In genomic region chr3:189908646-189909045, GRCh38 we compare ENCODE assay signal across 14 cellular contexts.
DNase-seq lines count a peak whose midpoint lies in the region; ATAC-seq and TF ChIP-seq lines count a peak whose summit lies in the region.
"Had no signal": no experiment of that assay in that cellular context is flagged by ENCODE, and none has a peak within 500 bp of the region (broad histone marks: within the 10 kb centered on the region; RNA-seq: fewer than 3 reads in every experiment).

No MANE protein-coding gene starts in this region.

- CTCF ChIA-PET in WTC11 (lab: Charles Lee): no interaction called here

- peaks cover 39% of the 10 kb centered on the region for H3K4me1 ChIP-seq in foreskin keratinocyte
- H3K4me1 ChIP-seq: left lung had no signal

- no peaks in the 10 kb centered on the region for H3K36me3 Mint-ChIP-seq in WTC11
- no peaks in the 10 kb centered on the region for H3K36me3 Mint-ChIP-seq in stimulated activated naive B cell treated with anti-CD40 and anti-IgM and Interleukin-4, amounts not matched to agents 10 μg/mL and 1 μg/mL and 100 μg/mL, for 72 hours

- no peak overlapping the region for H3K4me3 ChIP-seq in HFF-Myc (replicated peaks; ENCODE audit: low read depth, low read length)
- H3K4me3 ChIP-seq: left lung had no signal

- DNase-seq in A172 (ENCODE audit: low spot score) (peak; percentile 77), HFF-Myc (ENCODE audit: extremely low read depth, low read depth) (peak; percentile 17), WTC11 (ENCODE audit: low spot score) (no peak), foreskin keratinocyte (peak; percentile 98 to 99), SHP77 treated with DMSO at 0.1 percent for 48 hours (lab: John Stamatoyannopoulos, UW) (no peak), NCI-H446 treated with DMSO at 0.1 percent for 48 hours (lab: John Stamatoyannopoulos, UW) (no peak), DMS153 (lab: John Stamatoyannopoulos, UW) (no peak)
- no peak for DNase-seq in stimulated activated naive B cell treated with anti-CD40 and anti-IgM and Interleukin-4, amounts not matched to agents 10 μg/mL and 1 μg/mL and 100 μg/mL, for 72 hours
- DNase-seq: activated CD8-positive, alpha-beta T cell treated with anti-CD3 and anti-CD28 coated beads for 36 hours; DMS79; left lung; OCI-M1; T-helper 9 cell had no signal

- TF ChIP-seq CTCF in HFF-Myc (IDR thresholded peaks at IDR 0.05; ENCODE audit: low read depth, low read length, missing control alignments): no peak
- TF ChIP-seq CTCF in WTC11 (IDR thresholded peaks at IDR 0.05): no peak
- no peak for TF ChIP-seq CTCF in foreskin keratinocyte (conservative IDR thresholded peaks at IDR 0.05)

- no peak overlapping the region for H3K27ac Mint-ChIP-seq in WTC11
- no peak overlapping the region for H3K27ac Mint-ChIP-seq in stimulated activated naive B cell treated with anti-CD40 and anti-IgM and Interleukin-4, amounts not matched to agents 10 μg/mL and 1 μg/mL and 100 μg/mL, for 72 hours
- H3K27ac Mint-ChIP-seq: activated CD8-positive, alpha-beta T cell treated with anti-CD3 and anti-CD28 coated beads for 36 hours had no signal

- no peaks in the 10 kb centered on the region for H3K27me3 ChIP-seq in foreskin keratinocyte
- H3K27me3 ChIP-seq: left lung, neutrophil had no signal

- POLR2A ChIA-PET in WTC11 (lab: Charles Lee): interaction anchor here (0.6 kb wide), 1 partner anchor 83 kb away, joined by 8 read pairs; no protein-coding TSS in a partner anchor

- peaks cover 17% of the 10 kb centered on the region for H3K4me1 Mint-ChIP-seq in WTC11
- H3K4me1 Mint-ChIP-seq in stimulated activated naive B cell treated with anti-CD40 and anti-IgM and Interleukin-4, amounts not matched to agents 10 μg/mL and 1 μg/mL and 100 μg/mL, for 72 hours: no peaks in the 10 kb centered on the region

- no peaks in the 10 kb centered on the region for H3K27me3 Mint-ChIP-seq in WTC11 (ENCODE audit: low read depth)
- no peaks in the 10 kb centered on the region for H3K27me3 Mint-ChIP-seq in stimulated activated naive B cell treated with anti-CD40 and anti-IgM and Interleukin-4, amounts not matched to agents 10 μg/mL and 1 μg/mL and 100 μg/mL, for 72 hours

- ATAC-seq in WTC11 (peak; percentile 50; the same call in 1 of the 2 replicates), foreskin keratinocyte (peak; percentile 83)
- ATAC-seq in stimulated activated naive B cell treated with anti-CD40 and anti-IgM and Interleukin-4, amounts not matched to agents 10 μg/mL and 1 μg/mL and 100 μg/mL, for 72 hours (replicated peaks): no peak
- ATAC-seq: activated CD8-positive, alpha-beta T cell treated with anti-CD3 and anti-CD28 coated beads for 36 hours; left lung had no signal

- no peak overlapping the region for H3K4me3 Mint-ChIP-seq in WTC11
- no peak overlapping the region for H3K4me3 Mint-ChIP-seq in stimulated activated naive B cell treated with anti-CD40 and anti-IgM and Interleukin-4, amounts not matched to agents 10 μg/mL and 1 μg/mL and 100 μg/mL, for 72 hours
- H3K4me3 Mint-ChIP-seq: activated CD8-positive, alpha-beta T cell treated with anti-CD3 and anti-CD28 coated beads for 36 hours had no signal

- no peaks in the 10 kb centered on the region for H3K9me3 Mint-ChIP-seq in WTC11
- peaks cover 0 to 1% of the 10 kb centered on the region in 2 donors for H3K9me3 Mint-ChIP-seq in stimulated activated naive B cell treated with anti-CD40 and anti-IgM and Interleukin-4, amounts not matched to agents 10 μg/mL and 1 μg/mL and 100 μg/mL, for 72 hours
- H3K9me3 Mint-ChIP-seq: activated CD8-positive, alpha-beta T cell treated with anti-CD3 and anti-CD28 coated beads for 36 hours had no signal

- H3K27ac ChIP-seq in foreskin keratinocyte: peak overlapping the region; percentile 99
- H3K27ac ChIP-seq: left lung, neutrophil had no signal

TF ChIP-seq in WTC11, 78 proteins besides CTCF, POLR2A, EP300 and RAD21:
- TF ChIP-seq GTF2I (CRISPR knock-in tag; conservative IDR thresholded peaks at IDR 0.05) (no peak), CDX4 (CRISPR knock-in tag; IDR thresholded peaks at IDR 0.05; ENCODE audit: borderline replicate concordance) (no peak), ZNF121 (CRISPR knock-in tag; IDR thresholded peaks at IDR 0.05) (no peak), E2F4 (CRISPR knock-in tag; IDR thresholded peaks at IDR 0.05; ENCODE audit: borderline replicate concordance, low read depth) (no peak), ZSCAN18 (CRISPR knock-in tag; IDR thresholded peaks at IDR 0.05) (no peak), ATF2 (CRISPR knock-in tag; IDR thresholded peaks at IDR 0.05; ENCODE audit: borderline replicate concordance, low read depth) (no peak), ZNF263 (CRISPR knock-in tag; IDR thresholded peaks at IDR 0.05; ENCODE audit: low read depth) (no peak), ZNF138 (CRISPR knock-in tag; conservative IDR thresholded peaks at IDR 0.05) (no peak), SP1 (CRISPR knock-in tag; conservative IDR thresholded peaks at IDR 0.05) (no peak), NR2C2 (CRISPR knock-in tag; IDR thresholded peaks at IDR 0.05) (no peak), ESRRA (CRISPR knock-in tag; IDR thresholded peaks at IDR 0.05; ENCODE audit: borderline replicate concordance) (no peak)

Comparison
In these comparisons a context has a peak if more than half of its experiments do, and no peak if none do; other contexts are left out.
1. DNase-seq: peak in A172 (single experiment), HFF-Myc (single experiment) and foreskin keratinocyte (2 of 2); none in WTC11 (single experiment), SHP77 treated with DMSO at 0.1 percent for 48 hours (single experiment), NCI-H446 treated with DMSO at 0.1 percent for 48 hours (single experiment), stimulated activated naive B cell treated with anti-CD40 and anti-IgM and Interleukin-4, amounts not matched to agents 10 μg/mL and 1 μg/mL and 100 μg/mL, for 72 hours (single experiment) and DMS153 (single experiment).
2. ATAC-seq: peak in WTC11 (single experiment) and foreskin keratinocyte (single experiment); none in stimulated activated naive B cell treated with anti-CD40 and anti-IgM and Interleukin-4, amounts not matched to agents 10 μg/mL and 1 μg/mL and 100 μg/mL, for 72 hours (0 of 2).